ENCODE assay signal across 15 cellular contexts in genomic region chr12:131455218-131455506, GRCh38.
"Had no signal": no experiment of that assay in that cellular context is flagged by ENCODE, and none has a peak within 500 bp of the region (broad histone marks: within the 10 kb centered on the region; RNA-seq: fewer than 3 reads in every experiment).

No MANE protein-coding gene starts in this region.

- H3K27me3 ChIP-seq: neutrophil, right atrium auricular region, upper lobe of left lung, vagina had no signal

- H3K9me3 ChIP-seq: left lung, lower lobe of right lung, neutrophil, upper lobe of left lung, vagina had no signal

- H3K4me1 ChIP-seq: esophagus muscularis mucosa, gastrocnemius medialis, left lung, lower lobe of right lung, right atrium auricular region, tibial artery, upper lobe of left lung, vagina had no signal

- H3K4me3 Mint-ChIP-seq: dendritic cell treated with granulocyte-macrophage colony-stimulating factor and Interleukin-4, amounts not matched to agents 40 ng/mL and 50 ng/mL, for 4 days; effector memory CD8-positive, alpha-beta T cell; memory B cell; natural killer cell treated with Interleukin-12 subunit alpha and Interleukin-12 subunit beta and Interleukin-15 and Interleukin-18, amount 100 ng/mL, for 72 hours had no signal

- H3K36me3 Mint-ChIP-seq: memory B cell; natural killer cell treated with Interleukin-12 subunit alpha and Interleukin-12 subunit beta and Interleukin-15 and Interleukin-18, amount 100 ng/mL, for 72 hours had no signal

- H3K27ac Mint-ChIP-seq: dendritic cell treated with granulocyte-macrophage colony-stimulating factor and Interleukin-4, amounts not matched to agents 40 ng/mL and 50 ng/mL, for 4 days; effector memory CD8-positive, alpha-beta T cell; memory B cell; natural killer cell treated with Interleukin-12 subunit alpha and Interleukin-12 subunit beta and Interleukin-15 and Interleukin-18, amount 100 ng/mL, for 72 hours had no signal

- FAIRE-seq: small intestine had no signal

- H3K4me3 ChIP-seq: esophagus muscularis mucosa, gastrocnemius medialis, left lung, lower lobe of right lung, right atrium auricular region, tibial artery, upper lobe of left lung, vagina had no signal

- H3K36me3 ChIP-seq: esophagus muscularis mucosa, gastrocnemius medialis, left lung, lower lobe of right lung, neutrophil, right atrium auricular region, tibial artery, upper lobe of left lung, vagina had no signal

- DNase-seq: effector memory CD8-positive, alpha-beta T cell; gastrocnemius medialis; lower lobe of right lung had no signal

- ATAC-seq: effector memory CD8-positive, alpha-beta T cell; gastrocnemius medialis had no signal

- H3K9me3 Mint-ChIP-seq: dendritic cell treated with granulocyte-macrophage colony-stimulating factor and Interleukin-4, amounts not matched to agents 40 ng/mL and 50 ng/mL, for 4 days; natural killer cell treated with Interleukin-12 subunit alpha and Interleukin-12 subunit beta and Interleukin-15 and Interleukin-18, amount 100 ng/mL, for 72 hours had no signal

- H3K4me1 Mint-ChIP-seq: memory B cell had no signal

- H3K27ac ChIP-seq: epithelial cell of prostate, esophagus muscularis mucosa, gastrocnemius medialis, left lung, lower lobe of right lung, neutrophil, right atrium auricular region, tibial artery, upper lobe of left lung, vagina had no signal
